Comparison of ENCODE assay signal across 19 cellular contexts in genomic region chr4:142367326-142368188, GRCh38.
DNase-seq lines count a peak whose midpoint lies in the region; ATAC-seq and TF ChIP-seq lines count a peak whose summit lies in the region.
"Had no signal": no experiment of that assay in that cellular context is flagged by ENCODE, and none has a peak within 500 bp of the region (broad histone marks: within the 10 kb centered on the region; RNA-seq: fewer than 3 reads in every experiment).

No MANE protein-coding gene starts in this region.

- peaks cover 91% of the 10 kb centered on the region for H3K79me2 ChIP-seq in Loucy (ENCODE audit: insufficient read depth, low read length)

- no peaks in the 10 kb centered on the region for H3K36me3 ChIP-seq in Loucy (ENCODE audit: insufficient read depth, low read length)
- H3K36me3 ChIP-seq: BLaER1 treated with 17β-estradiol and CSF1 and Interleukin-3, amounts not matched to agents 10 nM and 100 nM; upper lobe of left lung had no signal

- H3K4me3 ChIP-seq in Loucy (ENCODE audit: low read length, poor library complexity, severe bottlenecking): no peak overlapping the region
- H3K4me3 ChIP-seq: BLaER1 treated with 17β-estradiol and CSF1 and Interleukin-3, amounts not matched to agents 10 nM and 100 nM; upper lobe of left lung had no signal

- H3K27me3 Mint-ChIP-seq in activated CD4-positive, alpha-beta T cell treated with anti-CD3 and anti-CD28 coated beads for 36 hours: no peaks in the 10 kb centered on the region
- H3K27me3 Mint-ChIP-seq in activated T-helper 17 cell treated with anti-CD3 and anti-CD28 coated beads, Interleukin-2, amount 50 U/mL, for 72 hours: no peaks in the 10 kb centered on the region
- H3K27me3 Mint-ChIP-seq in glutamatergic neuron (ENCODE audit: unreplicated experiment): no peaks in the 10 kb centered on the region
- H3K27me3 Mint-ChIP-seq: memory B cell had no signal

- peaks cover 57% of the 10 kb centered on the region for H3K36me3 Mint-ChIP-seq in activated CD4-positive, alpha-beta T cell treated with anti-CD3 and anti-CD28 coated beads for 36 hours (ENCODE audit: low read depth)
- H3K36me3 Mint-ChIP-seq in activated T-helper 17 cell treated with anti-CD3 and anti-CD28 coated beads, Interleukin-2, amount 50 U/mL, for 72 hours (ENCODE audit: low read depth): peaks cover 54% of the 10 kb centered on the region
- peaks cover 9% of the 10 kb centered on the region for H3K36me3 Mint-ChIP-seq in glutamatergic neuron (ENCODE audit: unreplicated experiment)
- H3K36me3 Mint-ChIP-seq: memory B cell had no signal

- H2AFZ ChIP-seq in Loucy (ENCODE audit: low read length): no peak overlapping the region

- TF ChIP-seq CTCF in Loucy (conservative IDR thresholded peaks at IDR 0.05; ENCODE audit: low read length) (peak; percentile 22; the same call in 1 of the 2 replicates), glutamatergic neuron (IDR thresholded peaks at IDR 0.05; ENCODE audit: partially characterized antibody, unreplicated experiment) (no peak)

- no peak for DNase-seq in activated CD4-positive, alpha-beta T cell treated with anti-CD3 and anti-CD28 coated beads for 36 hours
- no peak for DNase-seq in activated CD4-positive, alpha-beta T cell treated with anti-CD3 and anti-CD28 coated beads, Interleukin-2, amount 50 U/mL, for 1 hour
- DNase-seq in glutamatergic neuron (no peak), NCI-H1092 treated with DMSO at 0.1 percent for 48 hours (lab: John Stamatoyannopoulos, UW) (no peak)
- DNase-seq: 8988T; cortex of kidney; DMS79; erythroblast; NCI-H526 treated with DMSO at 0.1 percent for 48 hours; nephron progenitor cell; stimulated activated naive CD4-positive, alpha-beta T cell treated with Interleukin-2 at 50 U/mL for 16 hours; T-helper 1 cell; upper lobe of left lung had no signal

- H3K4me1 ChIP-seq in Loucy (ENCODE audit: insufficient read depth, low read length, poor library complexity, severe bottlenecking): peaks cover 30% of the 10 kb centered on the region

- POLR2A ChIA-PET in activated CD4-positive, alpha-beta T cell treated with anti-CD3 and anti-CD28 coated beads for 36 hours (lab: Charles Lee): interaction anchor here (1.2 kb wide), 1 partner anchor 11 kb away, joined by 3 read pairs; no protein-coding TSS in a partner anchor

- no peak overlapping the region for H3K9ac ChIP-seq in Loucy (ENCODE audit: low read depth, low read length, poor library complexity, severe bottlenecking)
- H3K9ac ChIP-seq: BLaER1 treated with 17β-estradiol and CSF1 and Interleukin-3, amounts not matched to agents 10 nM and 100 nM had no signal

- peak overlapping the region; percentile 47 for H3K4me3 Mint-ChIP-seq in activated CD4-positive, alpha-beta T cell treated with anti-CD3 and anti-CD28 coated beads for 36 hours
- H3K4me3 Mint-ChIP-seq in activated T-helper 17 cell treated with anti-CD3 and anti-CD28 coated beads, Interleukin-2, amount 50 U/mL, for 72 hours: peak overlapping the region; percentile 80
- no peak overlapping the region for H3K4me3 Mint-ChIP-seq in glutamatergic neuron (ENCODE audit: unreplicated experiment)
- H3K4me3 Mint-ChIP-seq: memory B cell, nephron progenitor cell had no signal

- peaks cover 6% of the 10 kb centered on the region for H3K9me3 ChIP-seq in Loucy (ENCODE audit: insufficient read depth, low read depth, low read length)

- intact Hi-C loops in activated CD4-positive, alpha-beta T cell treated with anti-CD3 and anti-CD28 coated beads for 36 hours (cut with DNase I, micrococcal nuclease): loop anchor here in 1 of 2 experiments (1.0 kb wide), 1 partner anchor 9 kb away; no protein-coding TSS in a partner anchor

- peak overlapping the region; percentile 87 for H3K27ac Mint-ChIP-seq in activated CD4-positive, alpha-beta T cell treated with anti-CD3 and anti-CD28 coated beads for 36 hours
- H3K27ac Mint-ChIP-seq in activated T-helper 17 cell treated with anti-CD3 and anti-CD28 coated beads, Interleukin-2, amount 50 U/mL, for 72 hours: peak overlapping the region; percentile 50
- H3K27ac Mint-ChIP-seq in glutamatergic neuron (ENCODE audit: unreplicated experiment): peak overlapping the region; percentile 31
- H3K27ac Mint-ChIP-seq: memory B cell had no signal

- H3K4me2 ChIP-seq in Loucy (ENCODE audit: low read depth, low read length, poor library complexity, severe bottlenecking): peak overlapping the region; percentile 48

- CTCF ChIA-PET in activated CD4-positive, alpha-beta T cell treated with anti-CD3 and anti-CD28 coated beads for 36 hours (lab: Charles Lee): interaction anchor here (0.7 to 9.6 kb wide), 6 partner anchors 7 to 47 kb away, joined by 3 to 94 read pairs (median 4); no protein-coding TSS in a partner anchor

- peaks cover 79% of the 10 kb centered on the region for H3K4me1 Mint-ChIP-seq in activated CD4-positive, alpha-beta T cell treated with anti-CD3 and anti-CD28 coated beads for 36 hours
- peaks cover 67% of the 10 kb centered on the region for H3K4me1 Mint-ChIP-seq in activated T-helper 17 cell treated with anti-CD3 and anti-CD28 coated beads, Interleukin-2, amount 50 U/mL, for 72 hours
- H3K4me1 Mint-ChIP-seq in glutamatergic neuron (ENCODE audit: low read depth, unreplicated experiment): peaks cover 21% of the 10 kb centered on the region
- H3K4me1 Mint-ChIP-seq: memory B cell had no signal

- H3K27me3 ChIP-seq in Loucy (ENCODE audit: insufficient read depth, low read length, poor library complexity, severe bottlenecking): no peaks in the 10 kb centered on the region
- H3K27me3 ChIP-seq: BLaER1 treated with 17β-estradiol and CSF1 and Interleukin-3, amounts not matched to agents 10 nM and 100 nM; upper lobe of left lung had no signal

- H3K9me3 Mint-ChIP-seq in activated CD4-positive, alpha-beta T cell treated with anti-CD3 and anti-CD28 coated beads for 36 hours (ENCODE audit: low read depth): peaks cover 12% of the 10 kb centered on the region
- peaks cover 10% of the 10 kb centered on the region for H3K9me3 Mint-ChIP-seq in activated T-helper 17 cell treated with anti-CD3 and anti-CD28 coated beads, Interleukin-2, amount 50 U/mL, for 72 hours
- peaks cover 2% of the 10 kb centered on the region for H3K9me3 Mint-ChIP-seq in glutamatergic neuron (ENCODE audit: unreplicated experiment)

- no peaks in the 10 kb centered on the region for H3K9me2 ChIP-seq in Loucy (replicated peaks; ENCODE audit: low read depth, low read length)

- no peaks in the 10 kb centered on the region for H4K20me1 ChIP-seq in Loucy (ENCODE audit: insufficient read depth, low read length, poor library complexity, severe bottlenecking)
- H4K20me1 ChIP-seq: BLaER1 treated with 17β-estradiol and CSF1 and Interleukin-3, amounts not matched to agents 10 nM and 100 nM had no signal

- no peaks in the 10 kb centered on the region for H3F3A ChIP-seq in Loucy (ENCODE audit: low read depth)

- peak; percentile 30 for ATAC-seq in activated CD4-positive, alpha-beta T cell treated with anti-CD3 and anti-CD28 coated beads for 36 hours
- ATAC-seq in activated T-helper 17 cell treated with anti-CD3 and anti-CD28 coated beads, Interleukin-2, amount 50 U/mL, for 72 hours (replicated peaks): peak; percentile 44
- ATAC-seq in GM21390 (IDR thresholded peaks at IDR 0.05; ENCODE audit: unreplicated experiment) (no peak), HG02852 (IDR thresholded peaks at IDR 0.05; ENCODE audit: unreplicated experiment) (no peak)

Comparison
In these comparisons a context has a peak if more than half of its experiments do, and no peak if none do; other contexts are left out.
1. ATAC-seq: peak in activated CD4-positive, alpha-beta T cell treated with anti-CD3 and anti-CD28 coated beads for 36 hours (single experiment) and activated T-helper 17 cell treated with anti-CD3 and anti-CD28 coated beads, Interleukin-2, amount 50 U/mL, for 72 hours (single experiment); none in GM21390 (single experiment) and HG02852 (single experiment).
2. H3K27ac Mint-ChIP-seq: peak in every context shown above with its lines; median percentile 87 in activated CD4-positive, alpha-beta T cell treated with anti-CD3 and anti-CD28 coated beads for 36 hours; 50 in activated T-helper 17 cell treated with anti-CD3 and anti-CD28 coated beads, Interleukin-2, amount 50 U/mL, for 72 hours; 31 in glutamatergic neuron.